ENCODE assay signal across 1 cellular context in genomic region chr17:8221663-8222379, GRCh38.
TF ChIP-seq lines count a peak whose summit lies in the region.

No MANE protein-coding gene starts in this region.

TF ChIP-seq in K562, 482 proteins besides CTCF, POLR2A, EP300 and RAD21 (continued from another document and continues in another):
- TF ChIP-seq ZBTB40 (IDR thresholded peaks at IDR 0.05) (peak; percentile 56; the same call in 1 of the 2 replicates), ZBTB40 (CRISPR knock-in tag; IDR thresholded peaks at IDR 0.05) (no peak), CEBPG (CRISPR knock-in tag; IDR thresholded peaks at IDR 0.05) (peak; percentile 46; the same call in 1 of the 2 replicates), CEBPG (tag; conservative IDR thresholded peaks at IDR 0.05 in 1 of 2, IDR thresholded peaks at IDR 0.05 in 1 of 2) (peak in 1 of 2 experiments; percentile 46; a peak in 2 of 4 replicates), BCOR (IDR thresholded peaks at IDR 0.05) (peak; percentile 30; the same call in 1 of the 2 replicates), KDM5B (IDR thresholded peaks at IDR 0.05; ENCODE audit: insufficient replicate concordance, low read depth, low read length) (no peak), MIER1 (IDR thresholded peaks at IDR 0.05; ENCODE audit: low read depth) (no peak), XRCC4 (IDR thresholded peaks at IDR 0.05; ENCODE audit: extremely low read depth, insufficient read depth, insufficient read length) (no peak), L3MBTL2 (IDR thresholded peaks at IDR 0.05) (no peak), ZNF395 (CRISPR knock-in tag; IDR thresholded peaks at IDR 0.05) (peak; percentile 80), MXI1 (IDR thresholded peaks at IDR 0.05; ENCODE audit: low read depth, low read length) (peak; percentile 60), DACH1 (IDR thresholded peaks at IDR 0.05; ENCODE audit: partially characterized antibody) (no peak), NFRKB (IDR thresholded peaks at IDR 0.05; ENCODE audit: low read depth) (no peak), ZBTB43 (CRISPR knock-in tag; IDR thresholded peaks at IDR 0.05) (no peak; the same call in 1 of the 2 replicates), RERE (CRISPR knock-in tag; IDR thresholded peaks at IDR 0.05; ENCODE audit: borderline replicate concordance) (no peak), RB1 (IDR thresholded peaks at IDR 0.05; ENCODE audit: low read depth) (peak; percentile 10; the same call in 1 of the 2 replicates), TBP (optimal IDR thresholded peaks at IDR 0.05; ENCODE audit: low read depth, low read length) (peak; percentile 100), POLR2G (IDR thresholded peaks at IDR 0.05; ENCODE audit: low read depth, low read length) (peak; percentile 25; the same call in 1 of the 2 replicates), SETDB1 (IDR thresholded peaks at IDR 0.05; ENCODE audit: low read length) (no peak), MYC (IDR thresholded peaks at IDR 0.05; ENCODE audit: low read depth, low read length) (0 out of 2 replicates have a peak, but pooled peaks have one; percentile 2), MYC (CRISPR knock-in tag; IDR thresholded peaks at IDR 0.05; ENCODE audit: borderline replicate concordance, low read depth) (no peak), ZBTB8A (IDR thresholded peaks at IDR 0.05; ENCODE audit: partially characterized antibody) (peak; percentile 26), ZFX (CRISPR knock-in tag; IDR thresholded peaks at IDR 0.05) (peak; percentile 67), GTF2E2 (tag; IDR thresholded peaks at IDR 0.05) (0 out of 2 replicates have a peak, but pooled peaks have one; percentile 33), SIRT6 (IDR thresholded peaks at IDR 0.05; ENCODE audit: low read depth, low read length) (no peak), ZFPM2 (CRISPR knock-in tag; IDR thresholded peaks at IDR 0.05) (no peak), KDM1A (IDR thresholded peaks at IDR 0.05) (no peak), CHD2 (IDR thresholded peaks at IDR 0.05; ENCODE audit: low read depth, low read length) (no peak), E2F4 (CRISPR knock-in tag; IDR thresholded peaks at IDR 0.05; ENCODE audit: low read depth) (no peak), PREB (CRISPR knock-in tag; IDR thresholded peaks at IDR 0.05) (no peak), CHCHD3 (CRISPR knock-in tag; IDR thresholded peaks at IDR 0.05) (no peak), STAT5A (IDR thresholded peaks at IDR 0.05; ENCODE audit: borderline replicate concordance, low read length) (peak; percentile 21; the same call in 1 of the 2 replicates), ZNF316 (IDR thresholded peaks at IDR 0.05) (no peak), MLLT1 (IDR thresholded peaks at IDR 0.05) (no peak), ZFP1 (CRISPR knock-in tag; IDR thresholded peaks at IDR 0.05) (no peak), ETS1 (conservative IDR thresholded peaks at IDR 0.05; ENCODE audit: control insufficient read depth, low read depth, low read length) (peak; percentile 82)
